15 cellular contexts compared by ENCODE assay signal in the genomic region with DNA sequence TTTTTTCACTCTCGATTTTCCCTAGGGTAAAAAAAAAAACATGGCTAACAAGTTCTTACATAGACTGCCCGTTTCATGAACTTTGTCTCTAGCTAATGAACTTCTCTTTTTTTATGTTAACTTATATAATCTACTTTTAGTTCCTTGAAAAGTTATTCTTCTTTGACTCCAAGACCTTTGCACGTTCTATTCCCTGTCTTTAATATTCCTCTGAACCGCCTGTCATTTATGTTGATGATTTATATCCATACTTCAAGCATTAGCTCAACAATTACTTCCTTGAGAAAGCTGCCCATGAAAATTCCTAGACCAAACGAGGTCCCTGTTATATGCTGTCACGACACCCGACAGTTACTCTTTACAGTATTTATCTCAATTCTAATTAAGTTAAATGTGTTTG.
"Had no signal": no experiment of that assay in that cellular context is flagged by ENCODE, and none has a peak within 500 bp of the region (broad histone marks: within the 10 kb centered on the region; RNA-seq: fewer than 3 reads in every experiment).

No MANE protein-coding gene starts in this region.

- H3K27ac ChIP-seq: epithelial cell of prostate, esophagus muscularis mucosa, gastroesophageal sphincter, ovary, uterus had no signal

- H3K36me3 Mint-ChIP-seq: naive thymus-derived CD4-positive, alpha-beta T cell had no signal

- H3K9me3 ChIP-seq: esophagus muscularis mucosa, gastroesophageal sphincter, ovary, uterus had no signal

- H3K27ac Mint-ChIP-seq: effector memory CD8-positive, alpha-beta T cell; naive thymus-derived CD4-positive, alpha-beta T cell had no signal

- H3K4me2 ChIP-seq: smooth muscle cell had no signal

- H3K36me3 ChIP-seq: esophagus muscularis mucosa, gastroesophageal sphincter, ovary, uterus had no signal

- H3K9me3 Mint-ChIP-seq: neural crest cell had no signal

- H3K4me1 Mint-ChIP-seq: neural crest cell had no signal

- H3K27me3 Mint-ChIP-seq: effector memory CD8-positive, alpha-beta T cell; naive thymus-derived CD4-positive, alpha-beta T cell had no signal

- H3K4me3 ChIP-seq: esophagus muscularis mucosa, gastroesophageal sphincter, ovary, smooth muscle cell, uterus had no signal

- ATAC-seq: effector memory CD8-positive, alpha-beta T cell; gastroesophageal sphincter; left colon; naive thymus-derived CD4-positive, alpha-beta T cell; right cardiac atrium had no signal

- DNase-seq: effector memory CD8-positive, alpha-beta T cell; left colon; mesendoderm; naive thymus-derived CD4-positive, alpha-beta T cell; ovary; right cardiac atrium; stimulated activated CD4-positive, alpha-beta T cell treated with anti-CD3 and anti-CD28 coated beads, Interleukin-2, amount 100 ng/mL, for 48 hours; stimulated activated naive CD4-positive, alpha-beta T cell treated with Interleukin-2 at 50 U/mL for 16 hours; trophoblast cell; uterus had no signal

- H3K4me3 Mint-ChIP-seq: effector memory CD8-positive, alpha-beta T cell; naive thymus-derived CD4-positive, alpha-beta T cell; neural crest cell had no signal

- H3K4me1 ChIP-seq: esophagus muscularis mucosa, gastroesophageal sphincter, uterus had no signal
